ENCODE assay signal across 13 cellular contexts in genomic region chr9:136086213-136086881, GRCh38. TPM values are rescaled to one million over a fixed set of nuclear protein-coding genes. Genes with fewer than 3 reads are reported as not detected.
A peak's percentile ranks its signal among the peaks of the same experiment; 100 is the strongest.
DNase-seq lines count a peak whose midpoint lies in the region; ATAC-seq and TF ChIP-seq lines count a peak whose summit lies in the region.
"Had no signal": no experiment of that assay in that cellular context is flagged by ENCODE, and none has a peak within 500 bp of the region (broad histone marks: within the 10 kb centered on the region; RNA-seq: fewer than 3 reads in every experiment).

No MANE protein-coding gene starts in this region.

- no peak overlapping the region for H3K4me3 ChIP-seq in NT2/D1 (ENCODE audit: insufficient read length, low read depth)
- H3K4me3 ChIP-seq in esophagus (ENCODE audit: low read depth in 1 of 2, low read length in 2 of 2), result no peak overlapping the region
- no peak overlapping the region for H3K4me3 ChIP-seq in transverse colon

- intact Hi-C loops in transverse colon (cut with DNase I; ENCODE audit: low total_unique reads), result no loop called here
- intact Hi-C loops in activated CD4-positive, alpha-beta T cell treated with anti-CD3 and anti-CD28 coated beads for 36 hours (cut with DNase I, micrococcal nuclease), result no loop called here

- H3K36me3 Mint-ChIP-seq in activated CD4-positive, alpha-beta T cell treated with anti-CD3 and anti-CD28 coated beads for 36 hours (ENCODE audit: low read depth), result no peaks in the 10 kb centered on the region

- H3K27me3 Mint-ChIP-seq in activated CD4-positive, alpha-beta T cell treated with anti-CD3 and anti-CD28 coated beads for 36 hours, result no peaks in the 10 kb centered on the region
- H3K27me3 Mint-ChIP-seq: stimulated activated naive CD8-positive, alpha-beta T cell treated with anti-CD3 and anti-CD28 coated beads, Interleukin-15, Interleukin-2, amounts not matched to agents 100 ng/mL and 50 ng/mL, for 24 hours had no signal

- no peak overlapping the region for H3K27ac Mint-ChIP-seq in activated CD4-positive, alpha-beta T cell treated with anti-CD3 and anti-CD28 coated beads for 36 hours
- H3K27ac Mint-ChIP-seq: stimulated activated naive CD8-positive, alpha-beta T cell treated with anti-CD3 and anti-CD28 coated beads, Interleukin-15, Interleukin-2, amounts not matched to agents 100 ng/mL and 50 ng/mL, for 24 hours had no signal

- no peak for ATAC-seq in activated CD4-positive, alpha-beta T cell treated with anti-CD3 and anti-CD28 coated beads for 36 hours
- no peak for ATAC-seq in GM18858 (IDR thresholded peaks at IDR 0.05; ENCODE audit: unreplicated experiment)

- TF ChIP-seq POLR2A in transverse colon (IDR thresholded peaks at IDR 0.05), result no peak

- peak overlapping the region; percentile 1 for H3K9ac ChIP-seq in NT2/D1 (ENCODE audit: insufficient read length, low read depth)

- no peak overlapping the region for H3K4me3 Mint-ChIP-seq in activated CD4-positive, alpha-beta T cell treated with anti-CD3 and anti-CD28 coated beads for 36 hours
- H3K4me3 Mint-ChIP-seq: stimulated activated naive CD8-positive, alpha-beta T cell treated with anti-CD3 and anti-CD28 coated beads, Interleukin-15, Interleukin-2, amounts not matched to agents 100 ng/mL and 50 ng/mL, for 24 hours had no signal

- WGBS in esophagus, 2 donors, result 69 to 73% methylated on average over 22 to 24 of the region's 24 CpGs
- 73 to 80% methylated on average over 2 to 23 of the region's 24 CpGs for WGBS in transverse colon (ENCODE audit: low coverage in 1 of 2), 2 donors

- POLR2A ChIA-PET in activated CD4-positive, alpha-beta T cell treated with anti-CD3 and anti-CD28 coated beads for 36 hours (lab: Charles Lee), result no interaction called here

- H3K4me1 Mint-ChIP-seq in activated CD4-positive, alpha-beta T cell treated with anti-CD3 and anti-CD28 coated beads for 36 hours, result peaks cover 6% of the 10 kb centered on the region

- no peak for TF ChIP-seq EP300 in transverse colon (IDR thresholded peaks at IDR 0.05; ENCODE audit: low read depth)

- in situ Hi-C loops in transverse colon (cut with MboI; ENCODE audit: low pct_ligation_motif_present in 1 of 4, low pct_unique_long_range_greater_than_20kb in 1 of 4, low sequenced_read_pairs in 3 of 4), result no loop called here

- DNase-seq in NT2/D1 (ENCODE audit: low read depth, low spot score), result no peak
- DNase-seq in midbrain (lab: John Stamatoyannopoulos, UW), result peak; percentile 83
- no peak for DNase-seq in transverse colon
- DNase-seq in activated CD4-positive, alpha-beta T cell treated with anti-CD3 and anti-CD28 coated beads for 36 hours, result no peak
- no peak for DNase-seq in COLO829 (ENCODE audit: low spot score)
- DNase-seq: Caco-2; HCEC 1CT; NCI-H69; SHP77 treated with DMSO at 0.1 percent for 48 hours; stimulated activated CD4-positive, alpha-beta T cell treated with anti-CD3 and anti-CD28 coated beads, Interleukin-4, amount 100 ng/mL, for 4 hours had no signal

- H3K4me1 ChIP-seq in NT2/D1 (ENCODE audit: insufficient read depth, insufficient read length) (peaks cover 43% of the 10 kb centered on the region), esophagus (ENCODE audit: control insufficient read depth in 2 of 2, insufficient read depth in 2 of 2, low read length in 1 of 2) (peaks cover 11 to 29% of the 10 kb centered on the region in 2 donors), transverse colon (peaks cover 15 to 76% (median 54%) of the 10 kb centered on the region in 4 donors)
- H3K4me1 ChIP-seq: Caco-2 had no signal

- CTCF ChIA-PET in activated CD4-positive, alpha-beta T cell treated with anti-CD3 and anti-CD28 coated beads for 36 hours (lab: Charles Lee), result interaction anchor here (0.7 kb wide), 1 partner anchor 275 kb away, joined by 3 read pairs; no protein-coding TSS in a partner anchor

- TF ChIP-seq CTCF in transverse colon (IDR thresholded peaks at IDR 0.05), result no peak

- peaks cover 29% of the 10 kb centered on the region for H3K36me3 ChIP-seq in NT2/D1 (ENCODE audit: insufficient read depth, insufficient read length, low read length)
- H3K36me3 ChIP-seq in esophagus (ENCODE audit: control insufficient read depth in 2 of 2, insufficient read depth in 2 of 2, low read length in 1 of 2), result peaks cover 0 to 3% of the 10 kb centered on the region in 2 donors
- H3K36me3 ChIP-seq in transverse colon, result no peaks in the 10 kb centered on the region

- no peaks in the 10 kb centered on the region for H3K9me3 Mint-ChIP-seq in activated CD4-positive, alpha-beta T cell treated with anti-CD3 and anti-CD28 coated beads for 36 hours (ENCODE audit: low read depth)
- H3K9me3 Mint-ChIP-seq: stimulated activated naive CD8-positive, alpha-beta T cell treated with anti-CD3 and anti-CD28 coated beads, Interleukin-15, Interleukin-2, amounts not matched to agents 100 ng/mL and 50 ng/mL, for 24 hours had no signal

- H3K27me3 ChIP-seq in NT2/D1 (ENCODE audit: insufficient read depth, insufficient read length) (no peaks in the 10 kb centered on the region), esophagus (ENCODE audit: control insufficient read depth in 1 of 2, insufficient read depth in 2 of 2, low read length in 2 of 2) (no peaks in the 10 kb centered on the region), transverse colon (no peaks in the 10 kb centered on the region)

- peak overlapping the region; percentile 30 to 61 for H3K27ac ChIP-seq in esophagus (ENCODE audit: low read depth in 2 of 2, low read length in 1 of 2)
- peak overlapping the region; percentile 58 to 98 (median 78) for H3K27ac ChIP-seq in transverse colon

- H3K9me3 ChIP-seq in NT2/D1 (ENCODE audit: insufficient read depth, low read length), result no peaks in the 10 kb centered on the region
- H3K9me3 ChIP-seq in esophagus (ENCODE audit: control insufficient read depth in 2 of 2, insufficient read depth in 1 of 2, low read depth in 1 of 2, low read length in 1 of 2), result no peaks in the 10 kb centered on the region
- no peaks in the 10 kb centered on the region for H3K9me3 ChIP-seq in transverse colon
- H3K9me3 ChIP-seq: Caco-2 had no signal

RNA-seq across cellular contexts. Expression of gene NACC2, which starts 8.7 kb away (rescaled TPM):
- polyA plus RNA-seq in esophagus, result 1 to 10 TPM; 3.2 to 4.5 TPM
- 10 to 100 TPM; 22.2 to 64.3 (median 26.5) TPM for total RNA-seq in transverse colon
- total RNA-seq in activated CD4-positive, alpha-beta T cell treated with anti-CD3 and anti-CD28 coated beads for 36 hours, result 1 to 10 TPM; 4.2 to 5.2 TPM

RNA-seq across cellular contexts. Expression of gene TMEM250, which starts 32.3 kb away (rescaled TPM):
- polyA plus RNA-seq in esophagus, result 10 to 100 TPM; 13.6 to 25.7 TPM
- total RNA-seq in transverse colon, result 100 to 1,000 TPM in 2 of 4 donors, 10 to 100 TPM in 2; 50.3 to 187 (median 86.6) TPM
- total RNA-seq in activated CD4-positive, alpha-beta T cell treated with anti-CD3 and anti-CD28 coated beads for 36 hours, result 10 to 100 TPM; 25.4 to 28.8 TPM
